In the genomic region with DNA sequence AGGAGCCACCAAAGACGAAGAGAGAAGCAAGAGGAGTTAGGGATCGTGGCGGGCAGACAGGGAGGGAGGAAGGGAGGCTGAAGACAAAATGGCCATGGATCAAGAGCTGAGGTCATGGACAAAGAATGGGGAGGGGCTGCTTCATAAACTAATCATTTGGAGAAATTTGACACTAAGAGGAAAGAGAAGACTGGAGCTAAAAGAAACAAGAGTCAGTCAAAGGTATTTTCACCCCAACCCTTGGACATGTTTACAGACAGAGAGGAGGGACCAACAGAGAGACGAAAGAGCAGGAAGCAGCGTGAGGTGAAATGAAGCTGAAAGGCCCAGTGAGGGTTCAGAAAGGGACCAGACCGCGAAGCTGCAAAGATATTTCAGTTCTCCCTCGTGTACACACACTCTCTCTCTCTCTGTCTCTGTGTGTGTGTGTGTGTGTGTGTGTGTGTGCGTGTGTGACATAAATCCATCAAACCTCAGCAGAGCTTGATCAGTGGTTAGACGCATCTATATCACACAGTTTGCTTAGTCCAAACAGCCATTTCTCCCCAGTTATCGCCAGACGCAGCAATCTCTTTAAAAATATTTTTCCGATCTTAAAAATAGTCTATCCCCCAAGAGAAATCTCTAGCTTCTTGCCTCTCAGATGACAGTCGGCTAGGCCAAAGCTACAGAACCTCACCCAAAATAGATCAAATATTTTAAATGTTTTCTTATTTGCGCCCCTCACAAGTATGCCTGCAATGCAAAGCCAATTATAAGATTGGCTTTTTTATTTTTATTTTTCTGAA, we compare ENCODE assay signal across 8 cellular contexts. TPM values are rescaled to one million over a fixed set of nuclear protein-coding genes. Genes with fewer than 3 reads are reported as not detected.
DNase-seq lines count a peak whose midpoint lies in the region; ATAC-seq and TF ChIP-seq lines count a peak whose summit lies in the region.

No MANE protein-coding gene starts in this region.

- DNase-seq in adrenal gland (no peak), osteoblast (ENCODE audit: insufficient read length, low spot score, missing footprints) (peak; percentile 45), NCI-H187 (lab: John Stamatoyannopoulos, UW) (no peak), SIG-M5 treated with dmso at 0.1 percent for 504 hours (lab: John Stamatoyannopoulos, UW; ENCODE audit: unreplicated experiment) (no peak), HPDE6-E6E7 (ENCODE audit: extremely low spot score) (no peak)
- DNase-seq in activated naive CD8-positive, alpha-beta T cell treated with anti-CD3 and anti-CD28 coated beads for 36 hours, result no peak

- H3K4me2 ChIP-seq in osteoblast (ENCODE audit: insufficient read depth, low read length), result peak overlapping the region; percentile 61

- no peak for TF ChIP-seq POLR2A in adrenal gland (IDR thresholded peaks at IDR 0.05)

- H3K36me3 Mint-ChIP-seq in activated naive CD8-positive, alpha-beta T cell treated with anti-CD3 and anti-CD28 coated beads for 36 hours, result no peaks in the 10 kb centered on the region

- H3K79me2 ChIP-seq in osteoblast (ENCODE audit: insufficient read depth, low read length), result no peaks in the 10 kb centered on the region

- no peaks in the 10 kb centered on the region for H3K27me3 Mint-ChIP-seq in activated naive CD8-positive, alpha-beta T cell treated with anti-CD3 and anti-CD28 coated beads for 36 hours

- WGBS in adrenal gland, 4 donors, result 57 to 66% (median 63%) methylated on average over 15 of the region's 15 CpGs

- peak overlapping the region; percentile 80 for H2AFZ ChIP-seq in osteoblast (ENCODE audit: low read length)

- TF ChIP-seq CTCF in adrenal gland (IDR thresholded peaks at IDR 0.05) (no peak), osteoblast (IDR thresholded peaks at IDR 0.05; ENCODE audit: extremely low read depth, low read depth, low read length) (no peak)

- H3K4me3 Mint-ChIP-seq in activated naive CD8-positive, alpha-beta T cell treated with anti-CD3 and anti-CD28 coated beads for 36 hours, result no peak overlapping the region

- no peaks in the 10 kb centered on the region for H3K9me3 Mint-ChIP-seq in activated naive CD8-positive, alpha-beta T cell treated with anti-CD3 and anti-CD28 coated beads for 36 hours

- intact Hi-C loops in adrenal gland (cut with DNase I), result loop anchor here in 1 of 2 donors (10.0 kb wide), 1 partner anchor 178 kb away; no protein-coding TSS in a partner anchor

- H3K4me1 Mint-ChIP-seq in activated naive CD8-positive, alpha-beta T cell treated with anti-CD3 and anti-CD28 coated beads for 36 hours, result no peaks in the 10 kb centered on the region

- H3K36me3 ChIP-seq in adrenal gland (replicated peaks in 1 of 2), result no peaks in the 10 kb centered on the region
- H3K36me3 ChIP-seq in osteoblast (ENCODE audit: insufficient read depth, low read length), result no peaks in the 10 kb centered on the region

- H3K27ac ChIP-seq in adrenal gland, result peak overlapping the region in 3 of 5 donors; percentile 24 to 84 (median 61)
- H3K27ac ChIP-seq in osteoblast (ENCODE audit: low read depth, low read length), result peak overlapping the region; percentile 76

- H4K20me1 ChIP-seq in osteoblast (ENCODE audit: insufficient read depth, low read length), result no peaks in the 10 kb centered on the region

- no peak overlapping the region for H3K27ac Mint-ChIP-seq in activated naive CD8-positive, alpha-beta T cell treated with anti-CD3 and anti-CD28 coated beads for 36 hours

- ATAC-seq in GM18498 (IDR thresholded peaks at IDR 0.05; ENCODE audit: unreplicated experiment), result peak; percentile 95
- ATAC-seq in HG02588 (IDR thresholded peaks at IDR 0.05; ENCODE audit: unreplicated experiment), result peak; percentile 93

- no peaks in the 10 kb centered on the region for H3K27me3 ChIP-seq in adrenal gland
- H3K27me3 ChIP-seq in osteoblast (ENCODE audit: insufficient read depth, low read length), result no peaks in the 10 kb centered on the region

- H3K4me1 ChIP-seq in adrenal gland (replicated peaks in 1 of 2), result no peaks in the 10 kb centered on the region
- H3K4me1 ChIP-seq in osteoblast (ENCODE audit: insufficient read depth, low read length), result peaks cover 24% of the 10 kb centered on the region

- H3K9me3 ChIP-seq in adrenal gland (replicated peaks in 1 of 3), result no peaks in the 10 kb centered on the region
- H3K9me3 ChIP-seq in osteoblast (ENCODE audit: low read depth, low read length), result no peaks in the 10 kb centered on the region

- H3K4me3 ChIP-seq in adrenal gland (no peak overlapping the region), osteoblast (ENCODE audit: insufficient read depth, low read length) (peak overlapping the region; percentile 21)

RNA-seq across cellular contexts. Expression of gene CALD1, which starts 12.5 kb away (rescaled TPM):
- total RNA-seq in adrenal gland, result 100 to 1,000 TPM; 113 to 252 (median 199) TPM
- 100 to 1,000 TPM; 103 to 258 (median 233) TPM for polyA plus RNA-seq in adrenal gland
- 1,075 and 1,123 TPM in 2 replicates for total RNA-seq in osteoblast
- 1 to 10 TPM; 1.1 TPM for total RNA-seq in activated naive CD8-positive, alpha-beta T cell treated with anti-CD3 and anti-CD28 coated beads for 36 hours

Comparison
In these comparisons a context has a peak if more than half of its experiments do, and no peak if none do; other contexts are left out.
1. RNA of gene CALD1, which starts 12.5 kb away (total RNA-seq): 1,075 to 1,123 TPM in osteoblast and 113 to 252 TPM in adrenal gland; 1.1 TPM in activated naive CD8-positive, alpha-beta T cell treated with anti-CD3 and anti-CD28 coated beads for 36 hours; every median in the first group is over 10 times any median in the second.